ENCODE assay signal across 14 cellular contexts in the genomic region with DNA sequence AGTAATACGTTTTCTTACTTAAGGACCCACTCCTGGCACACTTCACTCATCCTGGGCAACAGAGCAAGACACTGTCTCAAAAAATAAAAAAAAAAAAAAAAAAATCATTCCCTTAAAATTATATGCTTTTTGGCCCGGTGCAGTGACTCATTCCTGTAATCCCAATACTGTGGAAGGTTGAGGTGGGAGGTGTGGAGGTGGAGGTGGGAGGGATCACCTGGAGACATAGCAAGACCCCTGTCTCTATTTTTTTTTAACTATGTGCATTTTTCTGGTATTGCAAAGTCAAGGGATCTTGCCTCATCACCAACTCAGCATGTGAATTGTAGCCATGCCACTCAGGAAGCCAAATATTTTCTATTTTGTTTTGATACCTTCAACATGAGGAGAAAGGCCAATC. TPM values are rescaled to one million over a fixed set of nuclear protein-coding genes. Genes with fewer than 3 reads are reported as not detected.
DNase-seq lines count a peak whose midpoint lies in the region; ATAC-seq and TF ChIP-seq lines count a peak whose summit lies in the region.
"Had no signal": no experiment of that assay in that cellular context is flagged by ENCODE, and none has a peak within 500 bp of the region (broad histone marks: within the 10 kb centered on the region; RNA-seq: fewer than 3 reads in every experiment).

No MANE protein-coding gene starts in this region.

- H3K9me3 ChIP-seq in GM23248 (ENCODE audit: low read depth) (no peaks in the 10 kb centered on the region), mesenchymal stem cell (ENCODE audit: control insufficient read depth, low read length) (no peaks in the 10 kb centered on the region)
- H3K9me3 ChIP-seq: sigmoid colon, upper lobe of left lung had no signal

- H3K4me1 ChIP-seq in ACC112 (ENCODE audit: control insufficient read depth, insufficient read depth, low read length, unreplicated experiment) (peaks cover 10% of the 10 kb centered on the region), GM23248 (ENCODE audit: insufficient read depth) (peaks cover 12% of the 10 kb centered on the region), mesenchymal stem cell (ENCODE audit: control insufficient read depth, insufficient read depth, low read depth, low read length) (no peaks in the 10 kb centered on the region)

- no peak overlapping the region for H3K4ac ChIP-seq in mesenchymal stem cell (ENCODE audit: low read depth in 1 of 2, low read length in 2 of 2)

- peaks cover 45% of the 10 kb centered on the region for H3K4me1 Mint-ChIP-seq in activated T-helper 2 cell treated with anti-CD3 and anti-CD28 coated beads, Interferon-gamma antibody, Interleukin-2, Interleukin-4, amounts not matched to agents 10 μg/mL and 5 μg/mL and 100 μg/mL, durations not matched to agents 14 hours and 24 hours and 36 hours (ENCODE audit: low read depth)

- peak overlapping the region; percentile 76 for H3K27ac ChIP-seq in ACC112 (ENCODE audit: low read depth, low read length)
- H3K27ac ChIP-seq in GM23248: peak overlapping the region; percentile 60
- no peak overlapping the region for H3K27ac ChIP-seq in mesenchymal stem cell (ENCODE audit: low read length, poor library complexity, severe bottlenecking)
- no peak overlapping the region for H3K27ac ChIP-seq in RWPE1

- H3K27me3 ChIP-seq in ACC112 (ENCODE audit: insufficient read depth, low read length): no peaks in the 10 kb centered on the region
- H3K27me3 ChIP-seq in GM23248 (replicated peaks; ENCODE audit: insufficient read depth): no peaks in the 10 kb centered on the region
- no peaks in the 10 kb centered on the region for H3K27me3 ChIP-seq in mesenchymal stem cell (ENCODE audit: control insufficient read depth in 1 of 2, insufficient read depth in 1 of 2, low read length in 2 of 2)
- H3K27me3 ChIP-seq: sigmoid colon, upper lobe of left lung had no signal

- H3K36me3 Mint-ChIP-seq in activated T-helper 2 cell treated with anti-CD3 and anti-CD28 coated beads, Interferon-gamma antibody, Interleukin-2, Interleukin-4, amounts not matched to agents 10 μg/mL and 5 μg/mL and 100 μg/mL, durations not matched to agents 14 hours and 24 hours and 36 hours (ENCODE audit: low read depth): peaks cover 53% of the 10 kb centered on the region

- H3K4me3 Mint-ChIP-seq in activated T-helper 2 cell treated with anti-CD3 and anti-CD28 coated beads, Interferon-gamma antibody, Interleukin-2, Interleukin-4, amounts not matched to agents 10 μg/mL and 5 μg/mL and 100 μg/mL, durations not matched to agents 14 hours and 24 hours and 36 hours (ENCODE audit: low read depth): peak overlapping the region; percentile 58
- H3K4me3 Mint-ChIP-seq: B cell had no signal

- H3K14ac ChIP-seq in mesenchymal stem cell (ENCODE audit: low read length in 2 of 2): no peak overlapping the region

- H2AFZ ChIP-seq in ACC112 (ENCODE audit: low read length, unreplicated experiment) (no peak overlapping the region), GM23248 (no peak overlapping the region), mesenchymal stem cell (ENCODE audit: low read depth, low read length) (no peak overlapping the region)

- in situ Hi-C loops in GM23248 (cut with MboI): no loop called here

- no peaks in the 10 kb centered on the region for H3K27me3 Mint-ChIP-seq in activated T-helper 2 cell treated with anti-CD3 and anti-CD28 coated beads, Interferon-gamma antibody, Interleukin-2, Interleukin-4, amounts not matched to agents 10 μg/mL and 5 μg/mL and 100 μg/mL, durations not matched to agents 14 hours and 24 hours and 36 hours (ENCODE audit: low read depth)
- H3K27me3 Mint-ChIP-seq: B cell had no signal

- H2BK12ac ChIP-seq in mesenchymal stem cell (ENCODE audit: low read length in 2 of 2): no peak overlapping the region

- no peaks in the 10 kb centered on the region for H3K36me3 ChIP-seq in ACC112 (ENCODE audit: insufficient read depth, low read length)
- no peaks in the 10 kb centered on the region for H3K36me3 ChIP-seq in GM23248 (ENCODE audit: low read depth)
- H3K36me3 ChIP-seq in mesenchymal stem cell (ENCODE audit: control insufficient read depth in 1 of 2, insufficient read depth in 2 of 2, low read depth in 1 of 2, low read length in 2 of 2): no peaks in the 10 kb centered on the region
- H3K36me3 ChIP-seq: sigmoid colon, upper lobe of left lung had no signal

- no peaks in the 10 kb centered on the region for H3K9me2 ChIP-seq in GM23248 (ENCODE audit: insufficient read depth)

- no peak for DNase-seq in GM23248
- DNase-seq in activated T-helper 2 cell treated with anti-CD3 and anti-CD28 coated beads, Interferon-gamma antibody, Interleukin-2, Interleukin-4, amounts not matched to agents 10 μg/mL and 5 μg/mL and 100 μg/mL, durations not matched to agents 14 hours and 24 hours and 36 hours (ENCODE audit: low spot score): no peak
- DNase-seq in mesenchymal stem cell: no peak
- no peak for DNase-seq in cortex of kidney (lab: John Stamatoyannopoulos, UW)
- no peak for DNase-seq in RWPE1 (ENCODE audit: low spot score)
- DNase-seq: activated CD4-positive, alpha-beta T cell treated with anti-CD3 and anti-CD28 coated beads for 1 hour; NCI-H1048; NCI-H2171 treated with DMSO at 0.1 percent for 48 hours had no signal

- ATAC-seq in HG02938 (IDR thresholded peaks at IDR 0.05; ENCODE audit: unreplicated experiment) (no peak), HG03196 (IDR thresholded peaks at IDR 0.05; ENCODE audit: unreplicated experiment) (no peak)

- no peak overlapping the region for H4K91ac ChIP-seq in mesenchymal stem cell (ENCODE audit: low read length)

- 25 to 36% methylated on average over 2 of the region's 2 CpGs for WGBS in GM23248 (ENCODE audit: low coverage in 1 of 2, low lambda C conversion rate in 2 of 2, missing lambda C conversion rate in 2 of 2), 2 experiments
- WGBS in mesenchymal stem cell: 100% methylated on average over 1 of the region's 2 CpGs

- no peaks in the 10 kb centered on the region for H3F3A ChIP-seq in GM23248 (ENCODE audit: insufficient read depth)

- H3K18ac ChIP-seq in mesenchymal stem cell (ENCODE audit: low read depth in 1 of 2, low read length in 2 of 2): no peak overlapping the region

- POLR2A ChIA-PET in RWPE1 (lab: Yijun Ruan, JAX; ENCODE audit: low non-redundant PET): no interaction called here

- H2BK5ac ChIP-seq in mesenchymal stem cell (ENCODE audit: low read depth, low read length, poor library complexity, severe bottlenecking): no peak overlapping the region

- CTCF ChIA-PET in RWPE1 (lab: Yijun Ruan, JAX): no interaction called here

- H3K4me3 ChIP-seq in ACC112 (ENCODE audit: low read depth, low read length) (no peak overlapping the region), GM23248 (no peak overlapping the region), mesenchymal stem cell (ENCODE audit: insufficient read depth in 1 of 2, low read depth in 1 of 2, low read length in 2 of 2) (no peak overlapping the region)
- H3K4me3 ChIP-seq: sigmoid colon, upper lobe of left lung had no signal

- peaks cover 12% of the 10 kb centered on the region for H3K79me1 ChIP-seq in mesenchymal stem cell (replicated peaks; ENCODE audit: low read length, poor library complexity, severe bottlenecking)

- H3K9me3 Mint-ChIP-seq in activated T-helper 2 cell treated with anti-CD3 and anti-CD28 coated beads, Interferon-gamma antibody, Interleukin-2, Interleukin-4, amounts not matched to agents 10 μg/mL and 5 μg/mL and 100 μg/mL, durations not matched to agents 14 hours and 24 hours and 36 hours: peaks cover 3% of the 10 kb centered on the region

- H3K79me2 ChIP-seq in ACC112 (ENCODE audit: control insufficient read depth, insufficient read depth, low read length, unreplicated experiment): peaks cover 15% of the 10 kb centered on the region
- H3K79me2 ChIP-seq in GM23248 (ENCODE audit: insufficient read depth): peaks cover 80% of the 10 kb centered on the region

- no peak overlapping the region for H2AK5ac ChIP-seq in mesenchymal stem cell (ENCODE audit: low read length, severe bottlenecking)

- no peak overlapping the region for H2BK15ac ChIP-seq in mesenchymal stem cell (ENCODE audit: low read depth, poor library complexity, severe bottlenecking)

- intact Hi-C loops in activated T-helper 2 cell treated with anti-CD3 and anti-CD28 coated beads, Interferon-gamma antibody, Interleukin-2, Interleukin-4, amounts not matched to agents 10 μg/mL and 5 μg/mL and 100 μg/mL, durations not matched to agents 14 hours and 24 hours and 36 hours (cut with micrococcal nuclease): loop anchor here (2.0 kb wide), 1 partner anchor 122 kb away; a partner anchor contains a TSS

- no peak for TF ChIP-seq CTCF in RWPE1 (conservative IDR thresholded peaks at IDR 0.05; ENCODE audit: low read depth)

- H3K9ac ChIP-seq in GM23248 (peak overlapping the region; percentile 18; the same call in 1 of the 2 replicates), mesenchymal stem cell (ENCODE audit: low read length) (peak overlapping the region; percentile 3)

- no peak overlapping the region for H3K23ac ChIP-seq in mesenchymal stem cell (ENCODE audit: low read length in 2 of 2)

- peak overlapping the region; percentile 96 for H3K27ac Mint-ChIP-seq in activated T-helper 2 cell treated with anti-CD3 and anti-CD28 coated beads, Interferon-gamma antibody, Interleukin-2, Interleukin-4, amounts not matched to agents 10 μg/mL and 5 μg/mL and 100 μg/mL, durations not matched to agents 14 hours and 24 hours and 36 hours
- H3K27ac Mint-ChIP-seq: B cell had no signal

- no peaks in the 10 kb centered on the region for H4K20me1 ChIP-seq in GM23248 (ENCODE audit: insufficient read depth)

- no peak overlapping the region for H4K8ac ChIP-seq in mesenchymal stem cell (ENCODE audit: low read length)

- H3K4me2 ChIP-seq in GM23248 (ENCODE audit: unreplicated experiment) (no peak overlapping the region), mesenchymal stem cell (ENCODE audit: low read length, poor library complexity, severe bottlenecking) (no peak overlapping the region)

- H2BK120ac ChIP-seq in mesenchymal stem cell (ENCODE audit: low read depth, low read length): peak overlapping the region; percentile 49

RNA-seq across cellular contexts. Expression of a gene that starts 9.7 kb away (rescaled TPM):
- 21.8 and 23.5 TPM in 2 replicates for total RNA-seq in GM23248 (2014; rRNA removed; shearing (Covaris generic))
- 11.9 and 13.8 TPM in 2 replicates for polyA plus RNA-seq in GM23248 (2016; fragmentation: Nextera tagmentation; extraction: Ambion mirVana)
- 162 and 164 TPM in 2 replicates for total RNA-seq in activated T-helper 2 cell treated with anti-CD3 and anti-CD28 coated beads, Interferon-gamma antibody, Interleukin-2, Interleukin-4, amounts not matched to agents 10 μg/mL and 5 μg/mL and 100 μg/mL, durations not matched to agents 14 hours and 24 hours and 36 hours
- polyA plus RNA-seq in mesenchymal stem cell (2013, experiment 1 of 2): 12.3 TPM
- 11.9 TPM for polyA plus RNA-seq in mesenchymal stem cell (2013, experiment 2 of 2)

RNA-seq across cellular contexts. Expression of a gene that starts 21.8 kb away (rescaled TPM):
- 21.2 and 26.3 TPM in 2 replicates for total RNA-seq in GM23248 (2014; rRNA removed; shearing (Covaris generic))
- polyA plus RNA-seq in GM23248 (2016; fragmentation: Nextera tagmentation; extraction: Ambion mirVana): 6.7 and 6.8 TPM in 2 replicates
- 288 and 302 TPM in 2 replicates for total RNA-seq in activated T-helper 2 cell treated with anti-CD3 and anti-CD28 coated beads, Interferon-gamma antibody, Interleukin-2, Interleukin-4, amounts not matched to agents 10 μg/mL and 5 μg/mL and 100 μg/mL, durations not matched to agents 14 hours and 24 hours and 36 hours
- polyA plus RNA-seq in mesenchymal stem cell (2013, experiment 1 of 2): 4.0 TPM
- 3.2 TPM for polyA plus RNA-seq in mesenchymal stem cell (2013, experiment 2 of 2)

Comparison
In these comparisons a context has a peak if more than half of its experiments do, and no peak if none do; other contexts are left out.
1. H3K27ac ChIP-seq: peak in ACC112 (single experiment) and GM23248 (single experiment); none in mesenchymal stem cell (single experiment) and RWPE1 (single experiment).
2. RNA of a gene that starts 21.8 kb away (total RNA-seq): 288 to 302 TPM in activated T-helper 2 cell treated with anti-CD3 and anti-CD28 coated beads, Interferon-gamma antibody, Interleukin-2, Interleukin-4, amounts not matched to agents 10 μg/mL and 5 μg/mL and 100 μg/mL, durations not matched to agents 14 hours and 24 hours and 36 hours; 21.2 to 26.3 TPM in GM23248; every median in the first group is over 10 times any median in the second.